ENCODE assay signal across 18 cellular contexts in genomic region chr18:46385124-46385523, GRCh38.
"Had no signal": no experiment of that assay in that cellular context is flagged by ENCODE, and none has a peak within 500 bp of the region (broad histone marks: within the 10 kb centered on the region; RNA-seq: fewer than 3 reads in every experiment).

No MANE protein-coding gene starts in this region.

- DNase-seq: activated CD4-positive, alpha-beta T cell treated with anti-CD3 and anti-CD28 coated beads, Interleukin-2, amount 10 ng/mL, durations not matched to agents 7 days and 5 days; activated CD8-positive, alpha-beta T cell treated with anti-CD3 and anti-CD28 coated beads, Interleukin-2, amount 10 ng/mL, durations not matched to agents 7 days and 5 days; activated naive CD4-positive, alpha-beta T cell treated with anti-CD3 and anti-CD28 coated beads, Interleukin-2, amount 10 ng/mL, durations not matched to agents 7 days and 5 days; activated T-cell treated with anti-CD3 and anti-CD28 coated beads, Interleukin-2, amount 50 U/mL, for 24 hours; aorta; cortex of kidney; erythroblast; head of caudate nucleus; stimulated activated CD4-positive, alpha-beta T cell treated with anti-CD3 and anti-CD28 coated beads, Interleukin-12 subunit alpha, Interleukin-12 subunit beta, amount 100 ng/mL, for 4 hours; stimulated activated CD4-positive, alpha-beta T cell treated with anti-CD3 and anti-CD28 coated beads, Interleukin-1b, Interleukin-23, amount 100 ng/mL, for 48 hours; stimulated activated CD8-positive, alpha-beta memory T cell treated with anti-CD3 and anti-CD28 coated beads, Interleukin-4, amount 100 ng/mL, for 48 hours; stimulated activated naive CD4-positive, alpha-beta T cell; upper lobe of right lung had no signal

- FAIRE-seq: endometrium, frontal cortex, kidney had no signal

- ATAC-seq: activated CD4-positive, CD25-positive, alpha-beta regulatory T cell treated with anti-CD3 and anti-CD28 coated beads, Interleukin-2, amount 50 U/mL, for 24 hours; activated CD8-positive, alpha-beta T cell treated with anti-CD3 and anti-CD28 coated beads, Interleukin-2, amount 10 ng/mL, durations not matched to agents 7 days and 5 days; left lobe of liver; upper lobe of right lung had no signal
